ENCODE assay signal across 21 cellular contexts in the genomic region with DNA sequence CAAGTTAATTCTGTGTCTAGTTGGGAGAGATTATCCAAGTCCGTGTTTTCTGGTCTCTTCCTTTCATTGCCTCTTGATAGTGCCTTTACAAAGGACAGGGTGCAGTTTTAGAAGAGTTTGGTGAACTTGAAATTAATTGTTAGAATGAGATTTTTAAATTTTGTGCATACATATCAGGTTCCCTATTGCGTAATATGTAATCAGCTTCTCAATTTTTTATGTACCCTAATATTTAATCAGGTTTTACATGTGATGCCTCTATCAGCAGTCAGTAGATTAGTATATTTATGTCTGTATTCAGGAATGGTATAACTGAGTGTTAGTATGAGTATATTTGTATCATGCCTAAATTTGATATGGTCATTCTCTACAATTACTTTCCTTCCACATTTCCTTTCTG. TPM values are rescaled to one million over a fixed set of nuclear protein-coding genes. Genes with fewer than 3 reads are reported as not detected.
DNase-seq lines count a peak whose midpoint lies in the region; ATAC-seq, FAIRE-seq and TF ChIP-seq lines count a peak whose summit lies in the region.
"Had no signal": no experiment of that assay in that cellular context is flagged by ENCODE, and none has a peak within 500 bp of the region (broad histone marks: within the 10 kb centered on the region; RNA-seq: fewer than 3 reads in every experiment).

No MANE protein-coding gene starts in this region.

- TF ChIP-seq POLR2A in HepG2 (IDR thresholded peaks at IDR 0.05; ENCODE audit: insufficient read depth in 1 of 2, low read depth in 2 of 2, low read length in 2 of 2) (no peak), right lobe of liver (IDR thresholded peaks at IDR 0.05) (no peak), GM12878 (IDR thresholded peaks at IDR 0.05; ENCODE audit: low read depth, low read length) (no peak)

- no peak for FAIRE-seq in HepG2 (lab: Jason Lieb, UNC)
- no peak for FAIRE-seq in GM12878 (lab: Jason Lieb, UNC)
- FAIRE-seq: D721Med, G401.6, GM12891 had no signal

- POLR2A ChIA-PET in HepG2 (lab: Yijun Ruan, JAX) (no interaction called here), GM12878 (lab: Charles Lee) (interaction anchor here (1.5 kb wide), 1 partner anchor 17 kb away, joined by 4 read pairs; no protein-coding TSS in a partner anchor)

- H3K4me1 ChIP-seq in HepG2 (ENCODE audit: insufficient read depth, low read length) = peaks cover 41% of the 10 kb centered on the region
- peaks cover 0 to 32% (median 6%) of the 10 kb centered on the region in 4 donors for H3K4me1 ChIP-seq in right lobe of liver
- H3K4me1 ChIP-seq in GM12878 (ENCODE audit: control insufficient read depth, insufficient read depth, low read length) = peaks cover 4% of the 10 kb centered on the region; the same call in 1 of the 2 replicates

- H3K9me3 ChIP-seq in HepG2 (ENCODE audit: low read length) = no peaks in the 10 kb centered on the region
- no peaks in the 10 kb centered on the region for H3K9me3 ChIP-seq in right lobe of liver
- H3K9me3 ChIP-seq in GM12878 (replicated peaks; ENCODE audit: control insufficient read depth, insufficient read depth, low read length) = no peaks in the 10 kb centered on the region; the same call in 2 of the 3 replicates
- H3K9me3 ChIP-seq: HAP-1 had no signal

- intact Hi-C loops in HepG2 (cut with micrococcal nuclease; ENCODE audit: unreplicated experiment) = no loop called here
- intact Hi-C loops in right lobe of liver (cut with DNase I) = no loop called here
- intact Hi-C loops in GM12878 (cut with micrococcal nuclease; ENCODE audit: unreplicated experiment) = no loop called here

- no peak for TF ChIP-seq RAD21 in HepG2 (CRISPR knock-in tag; IDR thresholded peaks at IDR 0.05)
- no peak for TF ChIP-seq RAD21 in Ishikawa (IDR thresholded peaks at IDR 0.05; ENCODE audit: low read depth)
- TF ChIP-seq RAD21 in GM12878 (IDR thresholded peaks at IDR 0.05; ENCODE audit: insufficient read depth, low read depth, low read length) = no peak

- CTCF ChIA-PET in HepG2 (lab: Yijun Ruan, JAX; ENCODE audit: low intra/inter-chr PET ratio, low total read pairs) = no interaction called here
- CTCF ChIA-PET in GM12878 (lab: Yijun Ruan, JAX) = interaction anchor here (0.6 to 6.6 kb wide), 3 partner anchors 33 to 83 kb away, joined by 3 to 81 read pairs (median 3); no protein-coding TSS in a partner anchor

- peaks cover 39 to 50% of the 10 kb centered on the region in 2 donors for H3K36me3 Mint-ChIP-seq in stimulated activated naive B cell treated with anti-CD40 and anti-IgM and Interleukin-4, amounts not matched to agents 10 μg/mL and 1 μg/mL and 100 μg/mL, for 72 hours

- in situ Hi-C loops in HepG2 (cut with HindIII; ENCODE audit: extremely low pct_ligation_motif_present, low pct_unique_long_range_greater_than_20kb) = no loop called here
- in situ Hi-C loops in GM12878 (cut with MboI) = no loop called here

- TF ChIP-seq EP300 in HepG2 (IDR thresholded peaks at IDR 0.05; ENCODE audit: low read depth in 2 of 2, low read length in 2 of 2) (no peak), HepG2 (CRISPR knock-in tag; IDR thresholded peaks at IDR 0.05; ENCODE audit: borderline replicate concordance) (no peak), Ishikawa (IDR thresholded peaks at IDR 0.05; ENCODE audit: borderline replicate concordance) (no peak), GM12878 (IDR thresholded peaks at IDR 0.05; ENCODE audit: borderline replicate concordance in 1 of 2, control insufficient read depth in 1 of 2, low read depth in 2 of 2, low read length in 2 of 2) (no peak)

- H3K27ac ChIP-seq in HepG2 (ENCODE audit: extremely low read length, insufficient read depth, low read length) = no peak overlapping the region
- H3K27ac ChIP-seq in right lobe of liver = no peak overlapping the region
- no peak overlapping the region for H3K27ac ChIP-seq in GM12878 (ENCODE audit: control insufficient read depth, insufficient read depth)

- peak overlapping the region; percentile 19 to 53 for H3K4me3 Mint-ChIP-seq in stimulated activated naive B cell treated with anti-CD40 and anti-IgM and Interleukin-4, amounts not matched to agents 10 μg/mL and 1 μg/mL and 100 μg/mL, for 72 hours

- peaks cover 22 to 65% of the 10 kb centered on the region in 2 donors for H3K4me1 Mint-ChIP-seq in stimulated activated naive B cell treated with anti-CD40 and anti-IgM and Interleukin-4, amounts not matched to agents 10 μg/mL and 1 μg/mL and 100 μg/mL, for 72 hours

- no peak for DNase-seq in HepG2 (ENCODE audit: low spot score)
- no peak for DNase-seq in right lobe of liver
- no peak for DNase-seq in GM12878 (ENCODE audit: low read depth, low spot score)
- DNase-seq in stimulated activated naive B cell treated with anti-CD40 and anti-IgM and Interleukin-4, amounts not matched to agents 10 μg/mL and 1 μg/mL and 100 μg/mL, for 72 hours = no peak
- no peak for DNase-seq in OCI-M1 (lab: John Stamatoyannopoulos, UW)
- no peak for DNase-seq in glomerular visceral epithelial cell (ENCODE audit: extremely low spot score)
- DNase-seq in epidermal melanocyte (ENCODE audit: insufficient read length, low spot score) = no peak
- DNase-seq: CD4-positive, CD25-positive, alpha-beta regulatory T cell; DMS79; KBM-7; NCI-H1048; NCI-H1436 treated with DMSO at 0.1 percent for 48 hours; NCI-H2081; NCI-H510A; NCI-H774 had no signal

- H3K9ac ChIP-seq in HepG2 (ENCODE audit: insufficient read depth, low read depth, low read length) (no peak overlapping the region), GM12878 (ENCODE audit: control insufficient read depth, insufficient read depth, low read length) (no peak overlapping the region)

- H3K9me3 Mint-ChIP-seq in stimulated activated naive B cell treated with anti-CD40 and anti-IgM and Interleukin-4, amounts not matched to agents 10 μg/mL and 1 μg/mL and 100 μg/mL, for 72 hours = no peaks in the 10 kb centered on the region
- H3K9me3 Mint-ChIP-seq: CD4-positive, CD25-positive, alpha-beta regulatory T cell had no signal

- H3K4me3 ChIP-seq in HepG2 (replicated peaks in 1 of 3; ENCODE audit: insufficient read depth in 1 of 3, low read depth in 2 of 3, low read length in 3 of 3) (no peak overlapping the region), right lobe of liver (no peak overlapping the region), GM12878 (peak overlapping the region; percentile 38; the same call in 1 of the 2 replicates)
- H3K4me3 ChIP-seq: HAP-1 had no signal

- H3K4me2 ChIP-seq in HepG2 (ENCODE audit: low read depth, low read length) (no peak overlapping the region), GM12878 (ENCODE audit: control insufficient read depth, insufficient read depth) (peak overlapping the region; percentile 63)

- H3K27me3 ChIP-seq in HepG2 (ENCODE audit: control insufficient read depth in 1 of 2, insufficient read depth in 2 of 2, low read length in 2 of 2) = no peaks in the 10 kb centered on the region; a peak in 1 of 5 replicates
- no peaks in the 10 kb centered on the region for H3K27me3 ChIP-seq in right lobe of liver
- no peaks in the 10 kb centered on the region for H3K27me3 ChIP-seq in GM12878 (replicated peaks in 1 of 2; ENCODE audit: control insufficient read depth in 2 of 2, insufficient read depth in 2 of 2, low read length in 1 of 2)

- H3K79me2 ChIP-seq in HepG2 (ENCODE audit: insufficient read depth, low read length) (peaks cover 93% of the 10 kb centered on the region), GM12878 (ENCODE audit: control insufficient read depth, insufficient read depth, low read length) (peaks cover 93% of the 10 kb centered on the region)

- H3K27ac Mint-ChIP-seq in stimulated activated naive B cell treated with anti-CD40 and anti-IgM and Interleukin-4, amounts not matched to agents 10 μg/mL and 1 μg/mL and 100 μg/mL, for 72 hours = no peak overlapping the region

- BruUV-seq in HepG2 (replicated peaks; lab: Mats Ljungman, UMichigan) = no TSS peak
- BruUV-seq in GM12878 (replicated peaks; lab: Mats Ljungman, UMichigan) = no TSS peak

- 98% methylated on average over 2 of the region's 2 CpGs for WGBS in HepG2 (ENCODE audit: low lambda C conversion rate)
- 88% methylated on average over 2 of the region's 2 CpGs for WGBS in right lobe of liver (ENCODE audit: insufficient coverage, low coverage, low lambda C conversion rate, missing lambda C conversion rate)
- 97% methylated on average over 2 of the region's 2 CpGs for WGBS in GM12878 (ENCODE audit: insufficient coverage, insufficient replicate concordance, low lambda C conversion rate, missing lambda C conversion rate)

- no peak for TF ChIP-seq CTCF in HepG2 (CRISPR knock-in tag; IDR thresholded peaks at IDR 0.05)
- no peak for TF ChIP-seq CTCF in right lobe of liver (IDR thresholded peaks at IDR 0.05)
- TF ChIP-seq CTCF in GM12878 (IDR thresholded peaks at IDR 0.05 in 2 of 3, conservative IDR thresholded peaks at IDR 0.05 in 1 of 3; ENCODE audit: control insufficient read depth in 2 of 3, extremely low read depth in 1 of 3, insufficient read depth in 1 of 3, low read depth in 3 of 3, low read length in 3 of 3) = no peak

- H3K36me3 ChIP-seq in HepG2 (replicated peaks in 1 of 2; ENCODE audit: control insufficient read depth in 1 of 2, insufficient read depth in 2 of 2, low read length in 2 of 2) (peaks cover 7 to 42% of the 10 kb centered on the region in 2 experiments), right lobe of liver (peaks cover 0 to 17% (median 4%) of the 10 kb centered on the region in 4 donors), GM12878 (ENCODE audit: control insufficient read depth in 2 of 2, insufficient read depth in 2 of 2, low read length in 1 of 2) (peaks cover 0 to 16% of the 10 kb centered on the region in 2 experiments; a peak in 2 of 4 replicates)

- H3K27me3 Mint-ChIP-seq in stimulated activated naive B cell treated with anti-CD40 and anti-IgM and Interleukin-4, amounts not matched to agents 10 μg/mL and 1 μg/mL and 100 μg/mL, for 72 hours = no peaks in the 10 kb centered on the region
- H3K27me3 Mint-ChIP-seq: CD4-positive, CD25-positive, alpha-beta regulatory T cell had no signal

- H4K20me1 ChIP-seq in HepG2 (ENCODE audit: insufficient read depth, low read length) = peaks cover 54% of the 10 kb centered on the region
- H4K20me1 ChIP-seq in GM12878 (ENCODE audit: control insufficient read depth, insufficient read depth) = no peaks in the 10 kb centered on the region; the same call in 1 of the 2 replicates

- ATAC-seq in HepG2 = no peak
- no peak for ATAC-seq in right lobe of liver
- ATAC-seq in GM12878 = no peak
- ATAC-seq in stimulated activated naive B cell treated with anti-CD40 and anti-IgM and Interleukin-4, amounts not matched to agents 10 μg/mL and 1 μg/mL and 100 μg/mL, for 72 hours (replicated peaks) = no peak
- ATAC-seq: Panc1 had no signal

- SMC1A ChIA-PET in GM12878 (lab: Charles Lee; ENCODE audit: uncharacterized antibody, unreplicated experiment) = interaction anchor here (1.6 to 9.1 kb wide), 3 partner anchors 27 to 107 kb away, joined by 3 to 174 read pairs (median 118); no protein-coding TSS in a partner anchor

- no peak overlapping the region for H2AFZ ChIP-seq in HepG2 (ENCODE audit: low read length)
- no peak overlapping the region for H2AFZ ChIP-seq in GM12878 (ENCODE audit: control insufficient read depth, low read depth, low read length)

- RAD21 ChIA-PET in GM12878 (lab: Charles Lee; ENCODE audit: unreplicated experiment) = no interaction called here

RNA-seq across cellular contexts. Expression of a gene that starts 4.9 kb away (rescaled TPM):
- total RNA-seq in HepG2 (2016; rRNA removed; fragmentation: Illumina TruSeq; extraction: Trizol) (53.5 and 68.7 TPM in 2 replicates), right lobe of liver (100 to 1,000 TPM in 3 of 6 experiments, 10 to 100 TPM in 3; 38.5 to 133 (median 96.5) TPM), GM12878 (2014; rRNA removed) (25.6 and 34.1 TPM in 2 replicates), GM12878 (2014; rRNA removed; fragmentation: Illumina TruSeq; extraction: Trizol) (60.8 and 70.3 TPM in 2 replicates), GM12878 (2021) (68.8 and 74.6 TPM in 2 replicates)
- 23.2 and 27.8 TPM in 2 replicates for total RNA-seq in HepG2 (2016; cell fraction: cytosol; rRNA removed; fragmentation: Illumina TruSeq; extraction: Trizol; ENCODE audit: low read depth)
- 52.0 and 67.0 TPM in 2 replicates for total RNA-seq in HepG2 (2016; cell fraction: insoluble cytoplasmic fraction; rRNA removed; fragmentation: Illumina TruSeq; extraction: Trizol)
- 20.0 and 27.1 TPM in 2 replicates for total RNA-seq in HepG2 (2016; cell fraction: membrane; rRNA removed; fragmentation: Illumina TruSeq; extraction: Trizol)
- total RNA-seq in HepG2 (2016; cell fraction: nucleus; rRNA removed; fragmentation: Illumina TruSeq; extraction: Trizol) = 65.7 and 66.3 TPM in 2 replicates
- polyA plus RNA-seq in HepG2 (2011; rRNA removed) (54.0 and 55.7 TPM in 2 replicates), GM12878 (2011; rRNA removed) (59.6 and 64.3 TPM in 2 replicates), GM12878 (2014; fragmentation: Illumina TruSeq; extraction: Trizol) (115 and 146 TPM in 2 replicates), GM12878 (2014; fragmentation: Nextera tagmentation; extraction: Ambion mirVana) (100 to 1,000 TPM; 252 to 270 TPM), GM12878 (2014; rRNA removed) (44.1 and 45.5 TPM in 2 replicates), GM12878 (2016; fragmentation: Nextera tagmentation; extraction: Ambion mirVana) (100 to 1,000 TPM; 160 to 165 TPM)
- polyA plus RNA-seq in HepG2 (2011; cell fraction: cytosol; rRNA removed) = 22.3 and 33.1 TPM in 2 replicates
- polyA plus RNA-seq in HepG2 (2011; cell fraction: nucleus; rRNA removed) = 16.0 and 16.5 TPM in 2 replicates
- 82.5 and 100 TPM in 2 replicates for polyA plus RNA-seq in HepG2 (2012)
- 4.9 and 6.5 TPM in 2 replicates for polyA plus RNA-seq in HepG2 (2016; cell fraction: cytosol; fragmentation: Illumina TruSeq; extraction: Trizol; ENCODE audit: low read depth)
- polyA plus RNA-seq in HepG2 (2016; cell fraction: insoluble cytoplasmic fraction; fragmentation: Illumina TruSeq; extraction: Trizol; ENCODE audit: low read depth) = 59.8 and 62.0 TPM in 2 replicates
- polyA plus RNA-seq in HepG2 (2016; cell fraction: membrane; fragmentation: Illumina TruSeq; extraction: Trizol; ENCODE audit: low read depth) = 8.2 and 11.5 TPM in 2 replicates
- 95.5 and 100 TPM in 2 replicates for polyA plus RNA-seq in HepG2 (2016; cell fraction: nucleus; fragmentation: Illumina TruSeq; extraction: Trizol; ENCODE audit: insufficient read depth, low read depth)
- polyA minus RNA-seq in HepG2 (2011; rRNA and poly(A)+ RNA removed; ENCODE audit: low replicate concordance) = 136 and 163 TPM in 2 replicates
- polyA minus RNA-seq in HepG2 (2011; cell fraction: cytosol; rRNA and poly(A)+ RNA removed) = 36.2 and 39.5 TPM in 2 replicates
- 50.5 and 51.8 TPM in 2 replicates for polyA minus RNA-seq in HepG2 (2011; cell fraction: nucleus; rRNA and poly(A)+ RNA removed)
- 42.3 and 54.8 TPM in 2 replicates for total RNA-seq in GM12878 (2013; cell fraction: nucleolus; rRNA removed)
- polyA plus RNA-seq in GM12878 (2011; ENCODE audit: low read depth) = 57.4 TPM
- 21.2 and 33.9 TPM in 2 replicates for polyA plus RNA-seq in GM12878 (2011; cell fraction: cytosol; rRNA removed)
- polyA plus RNA-seq in GM12878 (2011; cell fraction: nucleus; rRNA removed) = 18.1 and 22.6 TPM in 2 replicates
- 86.6 and 176 TPM in 2 replicates for polyA plus RNA-seq in GM12878 (2012)
- 71.9 and 81.5 TPM in 2 replicates for polyA minus RNA-seq in GM12878 (2011; rRNA and poly(A)+ RNA removed)
- polyA minus RNA-seq in GM12878 (2011; cell fraction: cytosol; rRNA and poly(A)+ RNA removed) = 9.6 and 15.8 TPM in 2 replicates
- polyA minus RNA-seq in GM12878 (2011; cell fraction: nucleus; rRNA and poly(A)+ RNA removed) = 12.2 and 15.9 TPM in 2 replicates
